Comparison of ENCODE assay signal across 19 cellular contexts in the genomic region with DNA sequence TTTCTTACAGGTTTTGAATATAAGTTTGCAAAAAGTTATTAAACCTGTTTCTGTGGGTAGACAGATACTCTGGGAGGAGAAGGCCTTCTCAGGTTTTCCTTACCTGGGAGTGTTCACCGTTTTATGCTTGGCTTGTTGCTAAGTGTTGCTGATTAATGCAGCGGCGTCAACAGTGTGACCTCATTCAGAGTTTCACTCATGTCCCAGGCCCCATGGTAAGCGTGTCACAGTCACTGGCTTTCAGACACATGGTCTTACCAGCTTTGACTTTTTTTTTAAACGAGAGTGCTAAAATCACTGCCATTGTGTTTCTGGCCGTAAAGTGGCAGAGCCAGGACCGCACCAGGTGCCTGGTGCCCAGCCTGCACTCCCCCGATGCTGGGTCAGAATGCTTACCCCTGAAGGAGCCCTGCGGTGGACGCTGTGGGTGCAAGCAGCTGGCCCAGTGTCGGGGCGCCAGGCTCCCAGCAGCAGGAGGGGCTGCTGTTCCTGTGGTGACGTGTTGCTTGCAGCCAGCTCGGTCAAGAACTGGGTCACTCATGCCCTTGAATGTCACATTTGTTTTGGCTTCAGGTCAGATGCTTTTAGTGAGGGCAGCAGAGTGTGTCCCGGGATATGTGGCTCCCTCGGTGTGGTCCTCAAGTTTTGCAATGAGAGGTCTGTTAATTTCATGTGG. TPM values are rescaled to one million over a fixed set of nuclear protein-coding genes. Genes with fewer than 3 reads are reported as not detected.
"Had no signal": no experiment of that assay in that cellular context is flagged by ENCODE, and none has a peak within 500 bp of the region (broad histone marks: within the 10 kb centered on the region; RNA-seq: fewer than 3 reads in every experiment).

No MANE protein-coding gene starts in this region.

- ATAC-seq: effector memory CD8-positive, alpha-beta T cell; heart left ventricle; left colon; WTC11 had no signal

- H3K4me3 ChIP-seq: heart left ventricle, skin epidermis had no signal

- H3K4me3 Mint-ChIP-seq: activated naive CD8-positive, alpha-beta T cell treated with anti-CD3 and anti-CD28 coated beads, Interleukin-2, amount 10 ng/mL, durations not matched to agents 7 days and 5 days; effector memory CD8-positive, alpha-beta T cell; immature natural killer cell; stimulated activated naive CD8-positive, alpha-beta T cell treated with anti-CD3 and anti-CD28 coated beads, Interleukin-15, Interleukin-2, amounts not matched to agents 100 ng/mL and 50 ng/mL, for 24 hours; type B pancreatic cell; WTC11 had no signal

- DNase-seq: activated CD4-positive, alpha-beta T cell treated with anti-CD3 and anti-CD28 coated beads for 4 hours; activated CD8-positive, alpha-beta memory T cell treated with anti-CD3 and anti-CD28 coated beads, Interleukin-2, amount 50 U/mL, for 48 hours; activated naive CD4-positive, alpha-beta T cell; activated naive CD8-positive, alpha-beta T cell treated with anti-CD3 and anti-CD28 coated beads, Interleukin-2, amount 10 ng/mL, durations not matched to agents 7 days and 5 days; anterior cingulate cortex; cerebellar nuclear complex; dermis blood vessel endothelial cell; effector memory CD8-positive, alpha-beta T cell; immature natural killer cell; left colon; mesendoderm; SW 1271 had no signal

- H3K27me3 ChIP-seq: heart left ventricle had no signal

- H3K27me3 Mint-ChIP-seq: activated naive CD8-positive, alpha-beta T cell treated with anti-CD3 and anti-CD28 coated beads, Interleukin-2, amount 10 ng/mL, durations not matched to agents 7 days and 5 days; effector memory CD8-positive, alpha-beta T cell; stimulated activated naive CD8-positive, alpha-beta T cell treated with anti-CD3 and anti-CD28 coated beads, Interleukin-15, Interleukin-2, amounts not matched to agents 100 ng/mL and 50 ng/mL, for 24 hours; type B pancreatic cell had no signal

- H3K9me3 ChIP-seq: heart left ventricle had no signal

- H3K27ac Mint-ChIP-seq: activated naive CD8-positive, alpha-beta T cell treated with anti-CD3 and anti-CD28 coated beads, Interleukin-2, amount 10 ng/mL, durations not matched to agents 7 days and 5 days; stimulated activated naive CD8-positive, alpha-beta T cell treated with anti-CD3 and anti-CD28 coated beads, Interleukin-15, Interleukin-2, amounts not matched to agents 100 ng/mL and 50 ng/mL, for 24 hours; type B pancreatic cell; WTC11 had no signal

- H3K27ac ChIP-seq: epithelial cell of prostate, skin epidermis had no signal

- H3K9me3 Mint-ChIP-seq: activated naive CD8-positive, alpha-beta T cell treated with anti-CD3 and anti-CD28 coated beads, Interleukin-2, amount 10 ng/mL, durations not matched to agents 7 days and 5 days; effector memory CD8-positive, alpha-beta T cell; immature natural killer cell; stimulated activated naive CD8-positive, alpha-beta T cell treated with anti-CD3 and anti-CD28 coated beads, Interleukin-15, Interleukin-2, amounts not matched to agents 100 ng/mL and 50 ng/mL, for 24 hours; type B pancreatic cell; WTC11 had no signal

RNA-seq across cellular contexts. Expression of gene GPR35, which starts 35.3 kb away (rescaled TPM):
- polyA plus RNA-seq: fibroblast of lung had no signal
